In genomic region chr19:46392252-46392801, GRCh38 we compare ENCODE assay signal across 13 cellular contexts. TPM values are rescaled to one million over a fixed set of nuclear protein-coding genes. Genes with fewer than 3 reads are reported as not detected.
DNase-seq lines count a peak whose midpoint lies in the region; ATAC-seq and TF ChIP-seq lines count a peak whose summit lies in the region.
"Had no signal": no experiment of that assay in that cellular context is flagged by ENCODE, and none has a peak within 500 bp of the region (broad histone marks: within the 10 kb centered on the region; RNA-seq: fewer than 3 reads in every experiment).

No MANE protein-coding gene starts in this region.

- peaks cover 10% of the 10 kb centered on the region for H3K4me1 Mint-ChIP-seq in activated naive CD4-positive, alpha-beta T cell treated with anti-CD3 and anti-CD28 coated beads, Interleukin-2, amount 50 U/mL, for 24 hours
- peaks cover 41% of the 10 kb centered on the region for H3K4me1 Mint-ChIP-seq in brain

- H3K4me3 Mint-ChIP-seq in activated naive CD4-positive, alpha-beta T cell treated with anti-CD3 and anti-CD28 coated beads, Interleukin-2, amount 50 U/mL, for 24 hours, result no peak overlapping the region
- peak overlapping the region in 1 of 5 experiments; percentile 22 for H3K4me3 Mint-ChIP-seq in brain
- H3K4me3 Mint-ChIP-seq: activated B cell treated with CpG ODN at 0.5 μM for 24 hours had no signal

- H3K18ac ChIP-seq in mesendoderm (ENCODE audit: low read length), result no peak overlapping the region

- H3K27me3 Mint-ChIP-seq in activated naive CD4-positive, alpha-beta T cell treated with anti-CD3 and anti-CD28 coated beads, Interleukin-2, amount 50 U/mL, for 24 hours, result no peaks in the 10 kb centered on the region
- H3K27me3 Mint-ChIP-seq in brain, result peaks cover 3% of the 10 kb centered on the region
- H3K27me3 Mint-ChIP-seq: activated B cell treated with CpG ODN at 0.5 μM for 24 hours had no signal

- H3K4me1 ChIP-seq in right lobe of liver (no peaks in the 10 kb centered on the region), thymus (ENCODE audit: control insufficient read depth, insufficient read depth, low read length) (no peaks in the 10 kb centered on the region), mesendoderm (ENCODE audit: control insufficient read depth, low read depth, low read length) (no peaks in the 10 kb centered on the region)

- H3K4me3 ChIP-seq in right lobe of liver, result no peak overlapping the region
- no peak overlapping the region for H3K4me3 ChIP-seq in thymus (ENCODE audit: low read length)
- no peak overlapping the region for H3K4me3 ChIP-seq in mesendoderm (ENCODE audit: low read length)

- no peak overlapping the region for H2BK15ac ChIP-seq in mesendoderm (replicated peaks; ENCODE audit: low read depth)

- no peaks in the 10 kb centered on the region for H3K79me1 ChIP-seq in mesendoderm (ENCODE audit: low read length)

- H4K8ac ChIP-seq in mesendoderm (ENCODE audit: low read depth, low read length), result no peak overlapping the region

- 77% methylated on average over 9 of the region's 21 CpGs for WGBS in right lobe of liver (ENCODE audit: insufficient coverage, low coverage, low lambda C conversion rate, missing lambda C conversion rate)
- WGBS in thymus, result 85% methylated on average over 21 of the region's 21 CpGs
- WGBS in mesendoderm (ENCODE audit: extremely low coverage, insufficient coverage, low lambda C conversion rate), result no CpG with 5 or more reads among the region's 21 CpGs

- no peak overlapping the region for H3K4ac ChIP-seq in mesendoderm (ENCODE audit: low read depth, low read length)

- H3K79me2 ChIP-seq in mesendoderm (ENCODE audit: control insufficient read depth, insufficient read depth, low read length), result no peaks in the 10 kb centered on the region

- H3K4me2 ChIP-seq in mesendoderm (ENCODE audit: low read length), result no peak overlapping the region

- no peak overlapping the region for H3K56ac ChIP-seq in mesendoderm (ENCODE audit: low read length)

- TF ChIP-seq CTCF in brain (conservative IDR thresholded peaks at IDR 0.05) (no peak), right lobe of liver (IDR thresholded peaks at IDR 0.05) (no peak)

- TF ChIP-seq POLR2A in right lobe of liver (IDR thresholded peaks at IDR 0.05), result no peak

- H3K9ac ChIP-seq in mesendoderm (ENCODE audit: low read length), result no peak overlapping the region

- no peak overlapping the region for H2BK5ac ChIP-seq in mesendoderm (ENCODE audit: low read length)

- H3K27me3 ChIP-seq in right lobe of liver (no peaks in the 10 kb centered on the region), thymus (ENCODE audit: control insufficient read depth, insufficient read depth) (no peaks in the 10 kb centered on the region), mesendoderm (ENCODE audit: insufficient read depth, low read length, poor library complexity) (no peaks in the 10 kb centered on the region)

- DNase-seq in activated naive CD4-positive, alpha-beta T cell treated with Interleukin-2 at 50 U/mL for 16 hours, result no peak
- peak in 2 of 3 donors; percentile 17 to 53 for DNase-seq in right lobe of liver
- no peak for DNase-seq in glomerular visceral epithelial cell (ENCODE audit: extremely low spot score)
- DNase-seq in mesendoderm, result no peak
- DNase-seq in cortex of kidney (lab: John Stamatoyannopoulos, UW), result no peak
- DNase-seq: activated B cell treated with CpG ODN at 0.5 μM for 24 hours, AML-193, NCI-H1436 treated with DMSO at 0.1 percent for 48 hours, OCI-M1 had no signal

- peaks cover 12% of the 10 kb centered on the region for H3K36me3 Mint-ChIP-seq in activated naive CD4-positive, alpha-beta T cell treated with anti-CD3 and anti-CD28 coated beads, Interleukin-2, amount 50 U/mL, for 24 hours
- H3K36me3 Mint-ChIP-seq in brain, result peaks cover 36% of the 10 kb centered on the region

- H4K5ac ChIP-seq in mesendoderm (ENCODE audit: low read length), result no peak overlapping the region

- no peaks in the 10 kb centered on the region for H3K9me3 Mint-ChIP-seq in activated naive CD4-positive, alpha-beta T cell treated with anti-CD3 and anti-CD28 coated beads, Interleukin-2, amount 50 U/mL, for 24 hours
- peaks cover 0 to 9% (median 3%) of the 10 kb centered on the region in 5 experiments for H3K9me3 Mint-ChIP-seq in brain
- H3K9me3 Mint-ChIP-seq: activated B cell treated with CpG ODN at 0.5 μM for 24 hours had no signal

- ATAC-seq in right lobe of liver, result no peak

- H2BK120ac ChIP-seq in mesendoderm (ENCODE audit: low read depth, low read length), result no peak overlapping the region

- H3K9me3 ChIP-seq in right lobe of liver, result no peaks in the 10 kb centered on the region
- H3K9me3 ChIP-seq in thymus (ENCODE audit: control insufficient read depth), result no peaks in the 10 kb centered on the region

- intact Hi-C loops in right lobe of liver (cut with DNase I), result loop anchor here in 1 of 2 donors (10.0 kb wide), 1 partner anchor 48 kb away; the partner anchor contains the start of gene PPP5C

- peaks cover 0 to 23% (median 9%) of the 10 kb centered on the region in 4 donors for H3K36me3 ChIP-seq in right lobe of liver
- peaks cover 51% of the 10 kb centered on the region for H3K36me3 ChIP-seq in thymus (ENCODE audit: control insufficient read depth, insufficient read depth)
- peaks cover 10% of the 10 kb centered on the region for H3K36me3 ChIP-seq in mesendoderm (ENCODE audit: control insufficient read depth, insufficient read depth, low read length)

- no peak overlapping the region for H2AK5ac ChIP-seq in mesendoderm (ENCODE audit: low read length)

- peak overlapping the region; percentile 67 for H3K27ac Mint-ChIP-seq in activated naive CD4-positive, alpha-beta T cell treated with anti-CD3 and anti-CD28 coated beads, Interleukin-2, amount 50 U/mL, for 24 hours
- H3K27ac Mint-ChIP-seq in brain, result peak overlapping the region; percentile 79 to 91 (median 85)
- H3K27ac Mint-ChIP-seq: activated B cell treated with CpG ODN at 0.5 μM for 24 hours had no signal

- no peak overlapping the region for H3K23ac ChIP-seq in mesendoderm (ENCODE audit: low read length)

- H3K27ac ChIP-seq in right lobe of liver (no peak overlapping the region), thymus (ENCODE audit: low read depth) (peak overlapping the region; percentile 40), mesendoderm (ENCODE audit: low read depth, low read length) (no peak overlapping the region)

RNA-seq across cellular contexts. Expression of gene CCDC8, which starts 21.0 kb away (rescaled TPM):
- polyA plus RNA-seq in brain (ENCODE audit: insufficient read depth, low read depth, low replicate concordance) (14.1 TPM), thymus (8.6 TPM)
- under 1 TPM in 5 of 6 experiments, not detected in 1; 0.26 to 0.55 (median 0.44) TPM for total RNA-seq in right lobe of liver
- polyA plus RNA-seq in mesendoderm (2013, experiment 1 of 2), result 11.5 TPM
- polyA plus RNA-seq in mesendoderm (2013, experiment 2 of 2), result 12.1 TPM
- total RNA-seq: activated B cell treated with CpG ODN at 0.5 μM for 24 hours had no signal

RNA-seq across cellular contexts. Expression of gene PNMA8C, which starts 36.4 kb away (rescaled TPM):
- polyA plus RNA-seq in brain (ENCODE audit: insufficient read depth, low read depth, low replicate concordance), result 5.3 TPM
- not detected for total RNA-seq in right lobe of liver
- 0.07 TPM for polyA plus RNA-seq in thymus
- 0.08 TPM for polyA plus RNA-seq in mesendoderm (2013, experiment 1 of 2)
- 0.10 TPM for polyA plus RNA-seq in mesendoderm (2013, experiment 2 of 2)
- total RNA-seq: activated B cell treated with CpG ODN at 0.5 μM for 24 hours, renal cortical epithelial cell had no signal

RNA-seq across cellular contexts. Expression of gene PPP5C, which starts 45.4 kb away (rescaled TPM):
- polyA plus RNA-seq in brain (ENCODE audit: insufficient read depth, low read depth, low replicate concordance), result 96.7 TPM
- 10 to 100 TPM; 23.9 to 47.8 (median 36.0) TPM for total RNA-seq in right lobe of liver
- polyA plus RNA-seq in thymus, result 32.7 TPM
- polyA plus RNA-seq in mesendoderm (2013, experiment 1 of 2), result 87.3 TPM
- 86.9 TPM for polyA plus RNA-seq in mesendoderm (2013, experiment 2 of 2)

Comparison
In these comparisons a context has a peak if more than half of its experiments do, and no peak if none do; other contexts are left out.
1. DNase-seq: peak in right lobe of liver (2 of 3); none in activated naive CD4-positive, alpha-beta T cell treated with Interleukin-2 at 50 U/mL for 16 hours (single experiment), glomerular visceral epithelial cell (single experiment), mesendoderm (single experiment) and cortex of kidney (single experiment).